Comparison of ENCODE assay signal across 29 cellular contexts in the genomic region with DNA sequence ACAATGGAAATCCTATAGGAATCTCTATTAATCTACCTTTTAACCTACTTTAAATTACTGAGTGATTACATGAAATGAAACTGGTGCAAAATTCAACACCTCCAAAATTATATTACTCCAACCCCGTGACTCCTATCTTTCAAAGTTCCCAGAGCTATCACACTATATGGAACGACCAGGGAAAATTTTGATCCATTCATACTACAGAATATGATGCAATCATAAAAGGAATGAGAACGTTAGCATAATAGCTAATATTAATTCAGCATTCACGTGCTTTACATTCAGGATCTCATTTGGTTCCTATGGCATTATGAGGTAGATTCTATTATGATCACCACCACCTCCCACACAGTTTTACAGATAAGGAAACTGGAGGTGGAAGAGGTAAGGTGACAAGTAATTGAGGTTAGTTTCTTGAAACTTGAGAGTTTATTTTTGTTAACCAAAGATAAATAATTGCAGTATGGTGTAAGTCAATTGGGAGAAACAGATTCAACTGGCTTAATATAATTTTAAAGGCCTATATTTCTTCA. TPM values are rescaled to one million over a fixed set of nuclear protein-coding genes. Genes with fewer than 3 reads are reported as not detected.
"Had no signal": no experiment of that assay in that cellular context is flagged by ENCODE, and none has a peak within 500 bp of the region (broad histone marks: within the 10 kb centered on the region; RNA-seq: fewer than 3 reads in every experiment).

No MANE protein-coding gene starts in this region.

- H3K27me3 ChIP-seq: ascending aorta, body of pancreas had no signal

- H3K4me3 ChIP-seq: ascending aorta, body of pancreas, breast epithelium, coronary artery, PC-9 had no signal

- FAIRE-seq: RCC 7860, TTC549 had no signal

- H3K27me3 Mint-ChIP-seq: activated CD8-positive, alpha-beta T cell treated with anti-CD3 and anti-CD28 coated beads for 36 hours; activated naive CD4-positive, alpha-beta T cell treated with anti-CD3 and anti-CD28 coated beads, Interleukin-2, amount 50 U/mL, for 24 hours had no signal

- H3K27ac Mint-ChIP-seq: activated CD4-positive, alpha-beta T cell treated with anti-CD3 and anti-CD28 coated beads, Interleukin-2, amount 10 ng/mL, durations not matched to agents 24 days and 14 days; activated CD8-positive, alpha-beta T cell treated with anti-CD3 and anti-CD28 coated beads for 36 hours; activated naive CD4-positive, alpha-beta T cell treated with anti-CD3 and anti-CD28 coated beads, Interleukin-2, amount 50 U/mL, for 24 hours; activated naive CD8-positive, alpha-beta T cell treated with anti-CD3 and anti-CD28 coated beads, Interleukin-2, amount 10 ng/mL, durations not matched to agents 7 days and 5 days; activated T-cell treated with anti-CD3 and anti-CD28 coated beads, Interleukin-2, amount 50 U/mL, for 72 hours; activated T-helper 2 cell treated with anti-CD3 and anti-CD28 coated beads, Interferon-gamma antibody, Interleukin-2, Interleukin-4, amounts not matched to agents 10 μg/mL and 5 μg/mL and 100 μg/mL, durations not matched to agents 14 hours and 24 hours and 36 hours had no signal

- H3K4me3 Mint-ChIP-seq: activated CD4-positive, alpha-beta T cell treated with anti-CD3 and anti-CD28 coated beads, Interleukin-2, amount 10 ng/mL, durations not matched to agents 24 days and 14 days; activated CD8-positive, alpha-beta T cell treated with anti-CD3 and anti-CD28 coated beads for 36 hours; activated naive CD4-positive, alpha-beta T cell treated with anti-CD3 and anti-CD28 coated beads, Interleukin-2, amount 50 U/mL, for 24 hours; activated naive CD8-positive, alpha-beta T cell treated with anti-CD3 and anti-CD28 coated beads, Interleukin-2, amount 10 ng/mL, durations not matched to agents 7 days and 5 days; activated T-cell treated with anti-CD3 and anti-CD28 coated beads, Interleukin-2, amount 50 U/mL, for 72 hours had no signal

- ATAC-seq: activated CD8-positive, alpha-beta T cell treated with anti-CD3 and anti-CD28 coated beads for 36 hours; activated T-cell treated with anti-CD3 and anti-CD28 coated beads, Interleukin-2, amount 50 U/mL, for 72 hours; body of pancreas; Right ventricle myocardium inferior had no signal

- H3K36me3 ChIP-seq: ascending aorta, breast epithelium had no signal

- H2AFZ ChIP-seq: PC-9 had no signal

- H3K9me3 Mint-ChIP-seq: activated CD8-positive, alpha-beta T cell treated with anti-CD3 and anti-CD28 coated beads for 36 hours; activated naive CD4-positive, alpha-beta T cell treated with anti-CD3 and anti-CD28 coated beads, Interleukin-2, amount 50 U/mL, for 24 hours; activated naive CD8-positive, alpha-beta T cell treated with anti-CD3 and anti-CD28 coated beads, Interleukin-2, amount 10 ng/mL, durations not matched to agents 7 days and 5 days; activated T-cell treated with anti-CD3 and anti-CD28 coated beads, Interleukin-2, amount 50 U/mL, for 72 hours; activated T-helper 2 cell treated with anti-CD3 and anti-CD28 coated beads, Interferon-gamma antibody, Interleukin-2, Interleukin-4, amounts not matched to agents 10 μg/mL and 5 μg/mL and 100 μg/mL, durations not matched to agents 14 hours and 24 hours and 36 hours had no signal

- H3K9me3 ChIP-seq: ascending aorta, body of pancreas, breast epithelium had no signal

- H3K4me1 ChIP-seq: ascending aorta, body of pancreas, breast epithelium had no signal

- DNase-seq: activated CD4-positive, alpha-beta T cell treated with anti-CD3 and anti-CD28 coated beads, Interleukin-2, amount 10 ng/mL, durations not matched to agents 24 days and 14 days; activated CD4-positive, alpha-beta T cell treated with anti-CD3 and anti-CD28 coated beads, Interleukin-2, amount 50 U/mL, for 4 hours; activated CD8-positive, alpha-beta T cell treated with anti-CD3 and anti-CD28 coated beads for 36 hours; activated gamma-delta T cell; activated naive CD4-positive, alpha-beta T cell treated with Interleukin-2 at 50 U/mL for 16 hours; activated naive CD8-positive, alpha-beta T cell treated with anti-CD3 and anti-CD28 coated beads, Interleukin-2, amount 10 ng/mL, durations not matched to agents 7 days and 5 days; activated T-cell treated with anti-CD3 and anti-CD28 coated beads, Interleukin-2, amount 50 U/mL, for 1 hour; activated T-cell treated with anti-CD3 and anti-CD28 coated beads, Interleukin-2, amount 50 U/mL, for 72 hours; amygdala; body of pancreas; NCI-H1092 treated with DMSO at 0.1 percent for 48 hours; NCI-H1417 treated with DMSO at 0.1 percent for 48 hours; NCI-H187 treated with DMSO at 0.1 percent for 48 hours; NCI-H2081 treated with DMSO at 0.1 percent for 48 hours; NCI-H226; NCI-H446 treated with DMSO at 0.1 percent for 48 hours; NCI-H524; NCI-H69; NK-92 treated with Interleukin-12 subunit alpha and Interleukin-12 subunit beta, amount 100 ng/mL, for 24 hours; PC-9 had no signal

- H3K4me1 Mint-ChIP-seq: activated naive CD4-positive, alpha-beta T cell treated with anti-CD3 and anti-CD28 coated beads, Interleukin-2, amount 50 U/mL, for 24 hours; activated naive CD8-positive, alpha-beta T cell treated with anti-CD3 and anti-CD28 coated beads, Interleukin-2, amount 10 ng/mL, durations not matched to agents 7 days and 5 days had no signal

- H3K27ac ChIP-seq: ascending aorta, body of pancreas, breast epithelium, coronary artery, PC-9, RWPE1 had no signal

- H3K4me2 ChIP-seq: PC-9 had no signal

- H3K36me3 Mint-ChIP-seq: activated naive CD4-positive, alpha-beta T cell treated with anti-CD3 and anti-CD28 coated beads, Interleukin-2, amount 50 U/mL, for 24 hours; activated naive CD8-positive, alpha-beta T cell treated with anti-CD3 and anti-CD28 coated beads, Interleukin-2, amount 10 ng/mL, durations not matched to agents 7 days and 5 days had no signal

RNA-seq across cellular contexts. Expression of a gene that starts 29.4 kb away (rescaled TPM):
- total RNA-seq: PC-9 had no signal
